In the genomic region with DNA sequence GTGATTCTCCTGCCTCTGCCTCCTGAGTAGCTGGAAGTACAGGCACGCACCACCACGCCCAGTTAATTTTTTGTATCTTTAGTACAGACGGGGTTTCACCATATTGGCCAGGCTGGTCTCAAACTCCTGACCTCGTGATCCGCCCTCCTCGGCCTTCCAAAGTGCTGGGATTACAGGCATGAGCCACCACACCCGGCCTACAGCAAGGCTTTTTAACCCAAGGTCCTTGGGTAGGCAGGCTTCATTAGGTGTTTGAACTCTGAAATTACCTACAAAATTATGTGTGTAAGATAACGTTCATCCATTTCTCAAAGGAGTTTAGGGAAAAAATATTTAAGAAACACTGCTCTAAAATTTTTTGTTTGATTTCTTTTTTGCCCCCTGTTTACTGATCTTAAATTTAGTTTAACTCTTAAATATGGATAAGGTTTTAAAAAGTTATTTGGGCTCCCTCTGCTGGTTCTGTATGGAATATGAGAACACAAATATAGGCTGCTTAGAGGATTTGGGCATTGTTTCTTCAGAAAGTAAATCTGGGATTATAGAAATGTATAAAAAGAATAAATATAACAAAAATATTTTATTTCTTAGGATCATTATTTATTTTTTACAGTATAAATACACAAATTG, we compare ENCODE assay signal across 8 cellular contexts.
DNase-seq lines count a peak whose midpoint lies in the region; ATAC-seq and TF ChIP-seq lines count a peak whose summit lies in the region.

No MANE protein-coding gene starts in this region.

- ATAC-seq in GM21529 (IDR thresholded peaks at IDR 0.05; ENCODE audit: unreplicated experiment) (no peak), HG02623 (IDR thresholded peaks at IDR 0.05; ENCODE audit: unreplicated experiment) (no peak)

- H3K4me3 ChIP-seq in LNCaP clone FGC (ENCODE audit: low read depth, low read length): no peak overlapping the region
- H3K4me3 ChIP-seq in WI38 (ENCODE audit: low read depth, low read length): no peak overlapping the region

- DNase-seq in NCI-H1092 treated with DMSO at 0.1 percent for 48 hours (lab: John Stamatoyannopoulos, UW) (peak; percentile 60), NCI-H1092 (lab: John Stamatoyannopoulos, UW) (no peak), LNCaP clone FGC (ENCODE audit: low read depth) (no peak), iris pigment epithelial cell (ENCODE audit: low read depth) (peak; percentile 42)
- DNase-seq in stimulated activated CD4-positive, alpha-beta T cell treated with anti-CD3 and anti-CD28 coated beads, Interleukin-4, amount 100 ng/mL, for 1 hour: no peak

- TF ChIP-seq CTCF in LNCaP clone FGC (IDR thresholded peaks at IDR 0.05; ENCODE audit: control insufficient read depth, extremely low read depth, insufficient read depth): peak; percentile 52
- peak; percentile 23; the same call in 1 of the 2 replicates for TF ChIP-seq CTCF in WI38 (IDR thresholded peaks at IDR 0.05; ENCODE audit: low read depth, low read length)

Comparison
In these comparisons a context has a peak if more than half of its experiments do, and no peak if none do; other contexts are left out.
1. DNase-seq: peak in NCI-H1092 treated with DMSO at 0.1 percent for 48 hours (single experiment) and iris pigment epithelial cell (single experiment); none in NCI-H1092 (single experiment), LNCaP clone FGC (single experiment) and stimulated activated CD4-positive, alpha-beta T cell treated with anti-CD3 and anti-CD28 coated beads, Interleukin-4, amount 100 ng/mL, for 1 hour (single experiment).